In the genomic region with DNA sequence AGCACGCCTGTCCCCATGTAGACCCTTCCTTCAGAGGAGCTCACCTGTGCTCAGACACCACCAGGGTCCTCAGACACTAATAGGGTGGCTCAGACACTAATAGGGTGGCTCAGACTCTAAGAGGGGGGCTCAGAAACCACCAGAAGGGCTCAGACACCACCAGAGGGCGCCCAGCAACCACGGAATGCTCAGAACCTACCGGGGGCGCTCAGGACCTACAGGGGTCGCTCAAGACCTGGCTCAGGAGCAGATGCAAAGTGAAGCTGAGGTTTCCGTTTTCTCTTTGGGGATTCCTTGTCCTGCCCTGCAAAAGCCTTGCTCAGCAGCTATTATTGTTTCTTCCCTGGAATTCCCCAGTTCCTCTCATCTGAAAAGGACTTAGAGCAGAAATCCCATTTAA, we compare ENCODE assay signal across 8 cellular contexts.
DNase-seq lines count a peak whose midpoint lies in the region; ATAC-seq and TF ChIP-seq lines count a peak whose summit lies in the region.
"Not testable (repeated sequence)": the region's sequence is repeated elsewhere in the genome, so short reads cannot be mapped to it uniquely, and the experiment has no call there.

No MANE protein-coding gene starts in this region.

- H3K9me3 Mint-ChIP-seq in central memory CD8-positive, alpha-beta T cell, result not testable (repeated sequence)

- not testable (repeated sequence) for TF ChIP-seq CTCF in upper lobe of right lung (IDR thresholded peaks at IDR 0.05)

- H3K9me3 ChIP-seq in upper lobe of right lung, result not testable (repeated sequence)

- H3K27me3 ChIP-seq in upper lobe of right lung, result not testable (repeated sequence)

- H3K4me1 Mint-ChIP-seq in central memory CD8-positive, alpha-beta T cell, result not testable (repeated sequence)

- ATAC-seq in GM18861 (IDR thresholded peaks at IDR 0.05; ENCODE audit: unreplicated experiment) (peak; percentile 91), GM19455 (IDR thresholded peaks at IDR 0.05; ENCODE audit: unreplicated experiment) (peak; percentile 82), GM21723 (IDR thresholded peaks at IDR 0.05; ENCODE audit: unreplicated experiment) (peak; percentile 99), HG02938 (IDR thresholded peaks at IDR 0.05; ENCODE audit: unreplicated experiment) (peak; percentile 98), HG03175 (IDR thresholded peaks at IDR 0.05; ENCODE audit: unreplicated experiment) (peak; percentile 97), SK-N-SH treated with all-trans-retinoic acid at 6 μM for 48 hours (0 out of 3 replicates have a peak, but pooled peaks have one; percentile 27), upper lobe of right lung (peak; percentile 66)
- peak; percentile 96 for ATAC-seq in central memory CD8-positive, alpha-beta T cell (replicated peaks; ENCODE audit: extremely low read depth, poor library complexity, severe bottlenecking)

- not testable (repeated sequence) for DNase-seq in central memory CD8-positive, alpha-beta T cell (ENCODE audit: low spot score in 2 of 2); upper lobe of right lung

- H3K27ac ChIP-seq in upper lobe of right lung, result not testable (repeated sequence)

- H3K4me3 Mint-ChIP-seq in central memory CD8-positive, alpha-beta T cell, result not testable (repeated sequence)

- not testable (repeated sequence) for H3K36me3 ChIP-seq in upper lobe of right lung

- intact Hi-C loops in upper lobe of right lung (cut with DNase I), result not testable (repeated sequence)

- H3K4me3 ChIP-seq in upper lobe of right lung, result not testable (repeated sequence)

- H3K4me1 ChIP-seq in upper lobe of right lung, result not testable (repeated sequence)

- H3K27me3 Mint-ChIP-seq in central memory CD8-positive, alpha-beta T cell, result not testable (repeated sequence)

- not testable (repeated sequence) for H3K27ac Mint-ChIP-seq in central memory CD8-positive, alpha-beta T cell (ENCODE audit: low read depth)

- not testable (repeated sequence) for H3K36me3 Mint-ChIP-seq in central memory CD8-positive, alpha-beta T cell (ENCODE audit: insufficient read depth)

Comparison
In these comparisons a context has a peak if more than half of its experiments do, and no peak if none do; other contexts are left out.
1. ATAC-seq: peak in every context shown above with its lines; median percentile 99 in GM21723; 98 in HG02938; 97 in HG03175; 96 in central memory CD8-positive, alpha-beta T cell; 91 in GM18861; 82 in GM19455; 66 in upper lobe of right lung; 27 in SK-N-SH treated with all-trans-retinoic acid at 6 μM for 48 hours.